1 cellular context compared by ENCODE assay signal in the genomic region with DNA sequence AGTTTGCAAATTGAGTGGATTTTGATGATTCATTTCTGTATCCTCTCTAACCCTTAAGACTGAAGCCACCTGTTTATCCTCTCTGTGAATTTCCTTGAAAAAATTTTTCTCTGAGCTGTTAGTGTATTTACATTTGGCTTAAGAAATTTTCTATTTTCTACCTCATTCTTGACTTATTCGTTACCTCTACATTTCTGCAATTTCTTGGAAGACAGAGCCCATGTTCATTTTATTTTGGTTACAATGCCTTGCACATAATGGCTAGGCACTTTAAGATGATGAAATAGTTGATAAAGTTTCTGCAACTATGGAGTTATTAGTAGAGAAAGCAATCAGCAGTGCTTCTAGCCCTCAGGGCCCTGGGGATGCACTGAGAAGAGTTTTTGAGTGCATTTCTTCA.
A peak's percentile ranks its signal among the peaks of the same experiment; 100 is the strongest.
TF ChIP-seq lines count a peak whose summit lies in the region.

No MANE protein-coding gene starts in this region.

TF ChIP-seq in K562, 482 proteins besides CTCF, POLR2A, EP300 and RAD21 (continued from another document):
- TF ChIP-seq, protein P1, sequence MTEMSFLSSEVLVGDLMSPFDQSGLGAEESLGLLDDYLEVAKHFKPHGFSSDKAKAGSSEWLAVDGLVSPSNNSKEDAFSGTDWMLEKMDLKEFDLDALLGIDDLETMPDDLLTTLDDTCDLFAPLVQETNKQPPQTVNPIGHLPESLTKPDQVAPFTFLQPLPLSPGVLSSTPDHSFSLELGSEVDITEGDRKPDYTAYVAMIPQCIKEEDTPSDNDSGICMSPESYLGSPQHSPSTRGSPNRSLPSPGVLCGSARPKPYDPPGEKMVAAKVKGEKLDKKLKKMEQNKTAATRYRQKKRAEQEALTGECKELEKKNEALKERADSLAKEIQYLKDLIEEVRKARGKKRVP (CRISPR knock-in tag; IDR thresholded peaks at IDR 0.05) = peak; percentile 71; the same call in 1 of the 2 replicates
- TF ChIP-seq ZSCAN32 (CRISPR knock-in tag; IDR thresholded peaks at IDR 0.05) = 0 out of 2 replicates have a peak, but pooled peaks have one; percentile 21
- TF ChIP-seq, protein P2, sequence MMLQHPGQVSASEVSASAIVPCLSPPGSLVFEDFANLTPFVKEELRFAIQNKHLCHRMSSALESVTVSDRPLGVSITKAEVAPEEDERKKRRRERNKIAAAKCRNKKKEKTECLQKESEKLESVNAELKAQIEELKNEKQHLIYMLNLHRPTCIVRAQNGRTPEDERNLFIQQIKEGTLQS (IDR thresholded peaks at IDR 0.05) = peak; percentile 40; the same call in 1 of the 2 replicates
- TF ChIP-seq, protein P2 (CRISPR knock-in tag; conservative IDR thresholded peaks at IDR 0.05) = no peak
- TF ChIP-seq, protein P3, sequence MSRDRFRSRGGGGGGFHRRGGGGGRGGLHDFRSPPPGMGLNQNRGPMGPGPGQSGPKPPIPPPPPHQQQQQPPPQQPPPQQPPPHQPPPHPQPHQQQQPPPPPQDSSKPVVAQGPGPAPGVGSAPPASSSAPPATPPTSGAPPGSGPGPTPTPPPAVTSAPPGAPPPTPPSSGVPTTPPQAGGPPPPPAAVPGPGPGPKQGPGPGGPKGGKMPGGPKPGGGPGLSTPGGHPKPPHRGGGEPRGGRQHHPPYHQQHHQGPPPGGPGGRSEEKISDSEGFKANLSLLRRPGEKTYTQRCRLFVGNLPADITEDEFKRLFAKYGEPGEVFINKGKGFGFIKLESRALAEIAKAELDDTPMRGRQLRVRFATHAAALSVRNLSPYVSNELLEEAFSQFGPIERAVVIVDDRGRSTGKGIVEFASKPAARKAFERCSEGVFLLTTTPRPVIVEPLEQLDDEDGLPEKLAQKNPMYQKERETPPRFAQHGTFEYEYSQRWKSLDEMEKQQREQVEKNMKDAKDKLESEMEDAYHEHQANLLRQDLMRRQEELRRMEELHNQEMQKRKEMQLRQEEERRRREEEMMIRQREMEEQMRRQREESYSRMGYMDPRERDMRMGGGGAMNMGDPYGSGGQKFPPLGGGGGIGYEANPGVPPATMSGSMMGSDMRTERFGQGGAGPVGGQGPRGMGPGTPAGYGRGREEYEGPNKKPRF (IDR thresholded peaks at IDR 0.05; ENCODE audit: low read depth, low read length) = no peak
